Comparison of ENCODE assay signal across 9 cellular contexts in genomic region chr2:55112229-55113016, GRCh38.
DNase-seq lines count a peak whose midpoint lies in the region; ATAC-seq, FAIRE-seq and TF ChIP-seq lines count a peak whose summit lies in the region.
"Had no signal": no experiment of that assay in that cellular context is flagged by ENCODE, and none has a peak within 500 bp of the region (broad histone marks: within the 10 kb centered on the region; RNA-seq: fewer than 3 reads in every experiment).

No MANE protein-coding gene starts in this region.

- ATAC-seq in GM21423 (IDR thresholded peaks at IDR 0.05; ENCODE audit: unreplicated experiment): no peak
- no peak for ATAC-seq in effector memory CD8-positive, alpha-beta T cell (replicated peaks)

- DNase-seq in H9 (no peak), RCC 7860 (ENCODE audit: low spot score) (peak; percentile 6), fibroblast of gingiva (ENCODE audit: low read depth) (peak; percentile 75), nucleus accumbens (lab: John Stamatoyannopoulos, UW) (peak in 51 of 56 donors; percentile 35 to 87 (median 71))
- no peak for DNase-seq in stimulated activated CD4-positive, alpha-beta T cell treated with anti-CD3 and anti-CD28 coated beads, Interleukin-4, amount 100 ng/mL, for 24 hours
- DNase-seq in activated CD4-positive, alpha-beta memory T cell treated with anti-CD3 and anti-CD28 coated beads for 36 hours: no peak
- no peak for DNase-seq in effector memory CD8-positive, alpha-beta T cell

- TF ChIP-seq CTCF in H9 (conservative IDR thresholded peaks at IDR 0.05): no peak

- no peak overlapping the region for H3K56ac ChIP-seq in H9 (ENCODE audit: insufficient read length, low read depth, low read length)

- peaks cover 19 to 21% of the 10 kb centered on the region in 2 experiments for H3K4me1 Mint-ChIP-seq in H9
- no peaks in the 10 kb centered on the region for H3K4me1 Mint-ChIP-seq in activated CD4-positive, alpha-beta memory T cell treated with anti-CD3 and anti-CD28 coated beads for 36 hours (ENCODE audit: low read depth)
- no peaks in the 10 kb centered on the region for H3K4me1 Mint-ChIP-seq in effector memory CD8-positive, alpha-beta T cell (ENCODE audit: low read depth in 2 of 2)

- peak overlapping the region; percentile 9 for H3K18ac ChIP-seq in H9 (ENCODE audit: insufficient read length, low read depth, low read length)

- H3K79me1 ChIP-seq in H9 (ENCODE audit: insufficient read depth, low read depth, low read length, poor library complexity, severe bottlenecking): no peaks in the 10 kb centered on the region

- no peak overlapping the region for H4K8ac ChIP-seq in H9 (replicated peaks; ENCODE audit: insufficient read length, low read depth, low read length)

- FAIRE-seq in RCC 7860 (lab: Jason Lieb, UNC): no peak
- FAIRE-seq: islet of Langerhans had no signal

- H3K9me3 Mint-ChIP-seq in H9: no peaks in the 10 kb centered on the region
- no peaks in the 10 kb centered on the region for H3K9me3 Mint-ChIP-seq in activated CD4-positive, alpha-beta memory T cell treated with anti-CD3 and anti-CD28 coated beads for 36 hours
- H3K9me3 Mint-ChIP-seq in effector memory CD8-positive, alpha-beta T cell: no peaks in the 10 kb centered on the region

- intact Hi-C loops in activated CD4-positive, alpha-beta memory T cell treated with anti-CD3 and anti-CD28 coated beads for 36 hours (cut with micrococcal nuclease): no loop called here

- no peaks in the 10 kb centered on the region for H3K23me2 ChIP-seq in H9 (ENCODE audit: insufficient read length, low read depth, low read length, poor library complexity, severe bottlenecking)

- peak overlapping the region in 1 of 3 experiments; percentile 58; a peak in 4 of 7 replicates for H3K27ac Mint-ChIP-seq in H9
- H3K27ac Mint-ChIP-seq in activated CD4-positive, alpha-beta memory T cell treated with anti-CD3 and anti-CD28 coated beads for 36 hours: no peak overlapping the region
- no peak overlapping the region for H3K27ac Mint-ChIP-seq in effector memory CD8-positive, alpha-beta T cell

- no peaks in the 10 kb centered on the region for H3K79me2 ChIP-seq in H9 (ENCODE audit: insufficient read depth, low read length)

- H3T11ph ChIP-seq in H9 (ENCODE audit: low read length): no peak overlapping the region

- no peak overlapping the region for H3K4me2 ChIP-seq in H9 (ENCODE audit: insufficient read depth, insufficient read length, low read length)

- no peaks in the 10 kb centered on the region for H3K27me3 ChIP-seq in H9 (ENCODE audit: insufficient read depth, low read length)

- H2BK20ac ChIP-seq in H9 (ENCODE audit: low read depth, low read length, poor library complexity, severe bottlenecking): no peak overlapping the region

- H2AFZ ChIP-seq in H9 (ENCODE audit: low read length): no peak overlapping the region

- H4K5ac ChIP-seq in H9 (ENCODE audit: insufficient read length, low read depth, low read length): no peak overlapping the region

- H3K27me3 Mint-ChIP-seq in H9 (ENCODE audit: low read depth): peaks cover 1% of the 10 kb centered on the region; the same call in 1 of the 2 replicates
- H3K27me3 Mint-ChIP-seq in activated CD4-positive, alpha-beta memory T cell treated with anti-CD3 and anti-CD28 coated beads for 36 hours: no peaks in the 10 kb centered on the region
- H3K27me3 Mint-ChIP-seq in effector memory CD8-positive, alpha-beta T cell: no peaks in the 10 kb centered on the region

- H4K91ac ChIP-seq in H9 (ENCODE audit: insufficient read length, low read depth, low read length): no peak overlapping the region

- no peak overlapping the region for H2BK5ac ChIP-seq in H9 (ENCODE audit: insufficient read length, low read length)

- H3K9ac ChIP-seq in H9 (ENCODE audit: extremely low read depth, insufficient read length, low read length): no peak overlapping the region

- no peak overlapping the region for H2BK120ac ChIP-seq in H9 (ENCODE audit: low read depth, low read length, poor library complexity, severe bottlenecking)

- H3K14ac ChIP-seq in H9 (ENCODE audit: insufficient read depth, low read length): no peak overlapping the region

- H4K20me1 ChIP-seq in H9 (ENCODE audit: control insufficient read depth, insufficient read depth, insufficient read length): no peaks in the 10 kb centered on the region

- POLR2A ChIA-PET in activated CD4-positive, alpha-beta memory T cell treated with anti-CD3 and anti-CD28 coated beads for 36 hours (lab: Charles Lee): no interaction called here

- H2BK15ac ChIP-seq in H9 (ENCODE audit: low read depth, low read length): no peak overlapping the region

- WGBS in H9 (ENCODE audit: extremely low coverage, insufficient read length, low lambda C conversion rate): no CpG with 5 or more reads among the region's 13 CpGs

- no peak overlapping the region for H3K4ac ChIP-seq in H9 (ENCODE audit: low read depth, low read length)

- no peaks in the 10 kb centered on the region; a peak in 1 of 7 replicates for H3K36me3 Mint-ChIP-seq in H9 (ENCODE audit: insufficient read depth in 1 of 3, low read depth in 3 of 3)
- H3K36me3 Mint-ChIP-seq in activated CD4-positive, alpha-beta memory T cell treated with anti-CD3 and anti-CD28 coated beads for 36 hours: no peaks in the 10 kb centered on the region
- H3K36me3 Mint-ChIP-seq in effector memory CD8-positive, alpha-beta T cell (ENCODE audit: insufficient read depth): no peaks in the 10 kb centered on the region

- no peak overlapping the region for H3K23ac ChIP-seq in H9 (ENCODE audit: insufficient read length, low read depth, low read length)

- H3K4me3 Mint-ChIP-seq in H9: no peak overlapping the region
- no peak overlapping the region for H3K4me3 Mint-ChIP-seq in activated CD4-positive, alpha-beta memory T cell treated with anti-CD3 and anti-CD28 coated beads for 36 hours
- H3K4me3 Mint-ChIP-seq in effector memory CD8-positive, alpha-beta T cell: no peak overlapping the region

- CTCF ChIA-PET in activated CD4-positive, alpha-beta memory T cell treated with anti-CD3 and anti-CD28 coated beads for 36 hours (lab: Charles Lee): no interaction called here

- H3K9me3 ChIP-seq in H9 (ENCODE audit: control insufficient read depth, low read depth, low read length): no peaks in the 10 kb centered on the region

- no peak overlapping the region for H2AK5ac ChIP-seq in H9 (ENCODE audit: insufficient read length, low read length)

- H3K4me1 ChIP-seq in H9 (ENCODE audit: insufficient read depth, low read length): peaks cover 6% of the 10 kb centered on the region; the same call in 1 of the 2 replicates

- H2BK12ac ChIP-seq in H9 (ENCODE audit: insufficient read length, low read depth, low read length): no peak overlapping the region

- H3K27ac ChIP-seq in H9 (ENCODE audit: insufficient read length, low read depth, low read length): no peak overlapping the region

Comparison
In these comparisons a context has a peak if more than half of its experiments do, and no peak if none do; other contexts are left out.
1. DNase-seq: peak in RCC 7860 (single experiment), fibroblast of gingiva (single experiment) and nucleus accumbens (51 of 56); none in H9 (single experiment), stimulated activated CD4-positive, alpha-beta T cell treated with anti-CD3 and anti-CD28 coated beads, Interleukin-4, amount 100 ng/mL, for 24 hours (single experiment), activated CD4-positive, alpha-beta memory T cell treated with anti-CD3 and anti-CD28 coated beads for 36 hours (single experiment) and effector memory CD8-positive, alpha-beta T cell (0 of 3).